ENCODE assay signal across 11 cellular contexts in the genomic region with DNA sequence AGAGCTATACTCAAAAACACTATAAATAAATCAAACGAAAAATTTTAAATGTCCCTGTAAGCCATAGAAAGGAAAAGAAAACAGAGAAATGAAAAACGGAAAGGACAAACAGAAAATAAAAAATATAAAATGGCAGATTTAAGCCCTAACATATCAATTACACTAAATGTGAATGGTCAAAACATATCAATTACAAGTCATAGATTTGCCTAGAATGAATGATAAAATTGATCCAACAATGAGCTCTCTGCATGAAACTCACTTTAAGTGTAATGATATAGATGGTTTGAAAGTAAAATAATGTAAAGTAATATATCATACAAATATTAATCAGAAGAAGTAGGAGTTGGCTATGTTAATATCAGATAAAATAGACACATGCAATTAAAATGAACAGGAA.
"Had no signal": no experiment of that assay in that cellular context is flagged by ENCODE, and none has a peak within 500 bp of the region (broad histone marks: within the 10 kb centered on the region; RNA-seq: fewer than 3 reads in every experiment).

No MANE protein-coding gene starts in this region.

- H3K4me3 ChIP-seq: GM23248, GM23338, HAP-1 had no signal

- H3K27ac ChIP-seq: GM23248 had no signal

- DNase-seq: GM23248, GOT3, H7, H9, HCEC 1CT, HFFc6 had no signal

- H3K9me3 ChIP-seq: HAP-1 had no signal

- H3K4me1 ChIP-seq: HAP-1 had no signal

- H3K9ac ChIP-seq: GM23248 had no signal

- ATAC-seq: GM23338, HCT116 had no signal

- H2AFZ ChIP-seq: GM23248, GM23338 had no signal

- FAIRE-seq: H1, H54 had no signal

- H3K4me2 ChIP-seq: GM23338 had no signal

- H3K36me3 ChIP-seq: HAP-1 had no signal
